Comparison of ENCODE assay signal across 9 cellular contexts in genomic region chr10:72069751-72070501, GRCh38. TPM values are rescaled to one million over a fixed set of nuclear protein-coding genes. Genes with fewer than 3 reads are reported as not detected.
DNase-seq lines count a peak whose midpoint lies in the region; ATAC-seq and TF ChIP-seq lines count a peak whose summit lies in the region.
"Had no signal": no experiment of that assay in that cellular context is flagged by ENCODE, and none has a peak within 500 bp of the region (broad histone marks: within the 10 kb centered on the region; RNA-seq: fewer than 3 reads in every experiment).

No MANE protein-coding gene starts in this region.

- peak overlapping the region; percentile 49 for H3K4me3 Mint-ChIP-seq in glutamatergic neuron (ENCODE audit: unreplicated experiment)

- TF ChIP-seq CTCF in GM12864 (IDR thresholded peaks at IDR 0.05; ENCODE audit: low read depth, low read length, missing control alignments) (peak; percentile 22), glutamatergic neuron (IDR thresholded peaks at IDR 0.05; ENCODE audit: partially characterized antibody, unreplicated experiment) (no peak), dorsolateral prefrontal cortex (IDR thresholded peaks at IDR 0.05 in 54 of 56, conservative IDR thresholded peaks at IDR 0.05 in 2 of 56; ENCODE audit: low read depth in 1 of 56, partially characterized antibody in 56 of 56) (no peak)

- no peaks in the 10 kb centered on the region for H3K9me3 ChIP-seq in BLaER1
- H3K9me3 ChIP-seq: SJCRH30 had no signal

- peaks cover 13% of the 10 kb centered on the region for H3K36me3 Mint-ChIP-seq in glutamatergic neuron (ENCODE audit: unreplicated experiment)

- H3K27me3 ChIP-seq in BLaER1 = no peaks in the 10 kb centered on the region
- H3K27me3 ChIP-seq in dorsolateral prefrontal cortex = no peaks in the 10 kb centered on the region
- H3K27me3 ChIP-seq: SJCRH30 had no signal

- peak overlapping the region; percentile 53 for H3K4me2 ChIP-seq in BLaER1

- ATAC-seq in HG03159 (IDR thresholded peaks at IDR 0.05; ENCODE audit: unreplicated experiment) (no peak), HG03139 (IDR thresholded peaks at IDR 0.05; ENCODE audit: unreplicated experiment) (no peak), GM18498 (IDR thresholded peaks at IDR 0.05; ENCODE audit: unreplicated experiment) (no peak)

- H3K4me3 ChIP-seq in BLaER1 = no peak overlapping the region
- H3K4me3 ChIP-seq in GM12864 (ENCODE audit: low read depth, low read length) = no peak overlapping the region
- H3K4me3 ChIP-seq in dorsolateral prefrontal cortex = no peak overlapping the region
- H3K4me3 ChIP-seq: SJCRH30 had no signal

- H3K36me3 ChIP-seq in BLaER1 = no peaks in the 10 kb centered on the region
- H3K36me3 ChIP-seq: SJCRH30 had no signal

- H3K27ac Mint-ChIP-seq in glutamatergic neuron (ENCODE audit: unreplicated experiment) = peak overlapping the region; percentile 14

- no peak overlapping the region for H3K27ac ChIP-seq in BLaER1
- H3K27ac ChIP-seq in dorsolateral prefrontal cortex = peak overlapping the region in 7 of 59 donors; percentile 5 to 60 (median 27)
- H3K27ac ChIP-seq: SJCRH30 had no signal

- DNase-seq in GM12864 (ENCODE audit: low read depth) (no peak), OCI-M1 (lab: John Stamatoyannopoulos, UW) (peak; percentile 37), glutamatergic neuron (no peak), dorsolateral prefrontal cortex (no peak)

- no peak overlapping the region for H3K9ac ChIP-seq in BLaER1

- intact Hi-C loops in dorsolateral prefrontal cortex (cut with DNase I) = no loop called here

- H3K4me1 Mint-ChIP-seq in glutamatergic neuron (ENCODE audit: low read depth, unreplicated experiment) = peaks cover 19% of the 10 kb centered on the region

- peaks cover 41% of the 10 kb centered on the region for H3K4me1 ChIP-seq in BLaER1

- no peaks in the 10 kb centered on the region for H4K20me1 ChIP-seq in BLaER1

- peaks cover 11% of the 10 kb centered on the region for H3K9me3 Mint-ChIP-seq in glutamatergic neuron (ENCODE audit: unreplicated experiment)

- H3K27me3 Mint-ChIP-seq in glutamatergic neuron (ENCODE audit: unreplicated experiment) = peaks cover 8% of the 10 kb centered on the region

RNA-seq across cellular contexts. Expression of gene SPOCK2, which starts 18.4 kb away (rescaled TPM):
- total RNA-seq in glutamatergic neuron (ENCODE audit: unreplicated experiment) (362 TPM), dorsolateral prefrontal cortex (100 to 1,000 TPM in 119 of 120 experiments, 10 to 100 TPM in 1; 94.6 to 335 (median 260) TPM)
